In the genomic region with DNA sequence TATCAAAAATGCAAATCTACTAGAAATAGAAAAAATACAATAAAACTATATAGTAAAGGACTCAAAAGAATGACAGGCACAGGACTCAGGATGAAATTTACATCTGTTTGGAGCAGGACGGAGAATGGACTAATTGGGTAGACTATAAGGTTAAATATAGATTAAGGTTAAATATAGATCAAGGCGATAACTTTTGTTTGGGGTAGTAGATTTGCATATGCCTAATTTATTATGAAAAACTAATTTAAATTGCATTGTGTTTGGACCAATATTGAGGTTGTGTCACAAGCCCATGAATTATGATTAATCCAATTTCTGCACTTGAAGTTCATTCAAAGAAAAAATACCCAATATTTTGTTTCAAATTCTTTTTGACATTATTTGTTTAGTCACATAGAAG, we compare ENCODE assay signal across 23 cellular contexts.
"Had no signal": no experiment of that assay in that cellular context is flagged by ENCODE, and none has a peak within 500 bp of the region (broad histone marks: within the 10 kb centered on the region; RNA-seq: fewer than 3 reads in every experiment).

No MANE protein-coding gene starts in this region.

- H3K27me3 Mint-ChIP-seq: activated CD4-positive, alpha-beta memory T cell treated with anti-CD3 and anti-CD28 coated beads for 36 hours; activated CD4-positive, alpha-beta T cell treated with anti-CD3 and anti-CD28 coated beads for 36 hours; activated naive CD8-positive, alpha-beta T cell; activated T-helper 17 cell treated with anti-CD3 and anti-CD28 coated beads, Interleukin-2, amount 50 U/mL, for 72 hours; effector memory CD8-positive, alpha-beta T cell had no signal

- H3K4me2 ChIP-seq: hepatocyte had no signal

- H3K27ac Mint-ChIP-seq: activated CD4-positive, alpha-beta memory T cell treated with anti-CD3 and anti-CD28 coated beads for 36 hours; activated CD4-positive, alpha-beta T cell treated with anti-CD3 and anti-CD28 coated beads for 36 hours; activated CD4-positive, alpha-beta T cell treated with anti-CD3 and anti-CD28 coated beads, Interleukin-2, amount 10 ng/mL, durations not matched to agents 24 days and 14 days; activated naive CD8-positive, alpha-beta T cell; activated T-helper 17 cell treated with anti-CD3 and anti-CD28 coated beads, Interleukin-2, amount 50 U/mL, for 72 hours; effector memory CD8-positive, alpha-beta T cell had no signal

- H2AFZ ChIP-seq: hepatocyte had no signal

- ATAC-seq: gastroesophageal sphincter, heart right ventricle had no signal

- H3K4me3 Mint-ChIP-seq: activated CD4-positive, alpha-beta memory T cell treated with anti-CD3 and anti-CD28 coated beads for 36 hours; activated CD4-positive, alpha-beta T cell treated with anti-CD3 and anti-CD28 coated beads for 36 hours; activated CD4-positive, alpha-beta T cell treated with anti-CD3 and anti-CD28 coated beads, Interleukin-2, amount 10 ng/mL, durations not matched to agents 24 days and 14 days; activated naive CD8-positive, alpha-beta T cell; activated T-cell treated with anti-CD3 and anti-CD28 coated beads, Interleukin-2, amount 50 U/mL, for 4 hours; activated T-helper 17 cell treated with anti-CD3 and anti-CD28 coated beads, Interleukin-2, amount 50 U/mL, for 72 hours; effector memory CD8-positive, alpha-beta T cell had no signal

- H3K4me1 ChIP-seq: esophagus squamous epithelium, gastroesophageal sphincter, heart right ventricle had no signal

- H3K9me3 ChIP-seq: esophagus squamous epithelium, gastroesophageal sphincter had no signal

- H3K79me2 ChIP-seq: hepatocyte had no signal

- H3K4me1 Mint-ChIP-seq: activated CD4-positive, alpha-beta T cell treated with anti-CD3 and anti-CD28 coated beads for 36 hours; activated CD4-positive, alpha-beta T cell treated with anti-CD3 and anti-CD28 coated beads, Interleukin-2, amount 10 ng/mL, durations not matched to agents 24 days and 14 days; activated T-helper 17 cell treated with anti-CD3 and anti-CD28 coated beads, Interleukin-2, amount 50 U/mL, for 72 hours had no signal

- DNase-seq: activated CD4-positive, alpha-beta memory T cell treated with anti-CD3 and anti-CD28 coated beads for 36 hours; activated CD4-positive, alpha-beta T cell treated with anti-CD3 and anti-CD28 coated beads for 36 hours; activated CD4-positive, CD25-positive, alpha-beta regulatory T cell; activated CD4-positive, CD25-positive, alpha-beta regulatory T cell treated with anti-CD3 and anti-CD28 coated beads, Interleukin-2, amount 50 U/mL, for 72 hours; activated CD8-positive, alpha-beta memory T cell treated with anti-CD3 and anti-CD28 coated beads for 24 hours; activated effector memory CD4-positive, alpha-beta T cell treated with Interleukin-2 at 50 U/mL for 16 hours; activated gamma-delta T cell treated with Interleukin-2 at 50 U/mL for 16 hours; activated naive CD4-positive, alpha-beta T cell treated with anti-CD3 and anti-CD28 coated beads, Interleukin-2, amount 50 U/mL, for 16 hours; activated naive CD4-positive, alpha-beta T cell treated with Interleukin-2 at 50 U/mL for 16 hours; activated T-cell treated with anti-CD3 and anti-CD28 coated beads, Interleukin-2, amount 50 U/mL, for 4 hours; cortex of kidney; effector CD4-positive, alpha-beta T cell; effector memory CD8-positive, alpha-beta T cell; esophagus squamous epithelium; foreskin melanocyte; heart right ventricle had no signal

- H3K9me3 Mint-ChIP-seq: activated CD4-positive, alpha-beta memory T cell treated with anti-CD3 and anti-CD28 coated beads for 36 hours; activated CD4-positive, alpha-beta T cell treated with anti-CD3 and anti-CD28 coated beads, Interleukin-2, amount 10 ng/mL, durations not matched to agents 24 days and 14 days; activated T-cell treated with anti-CD3 and anti-CD28 coated beads, Interleukin-2, amount 50 U/mL, for 4 hours; activated T-helper 17 cell treated with anti-CD3 and anti-CD28 coated beads, Interleukin-2, amount 50 U/mL, for 72 hours; effector memory CD8-positive, alpha-beta T cell had no signal

- FAIRE-seq: astrocyte, colon had no signal

- H3K36me3 Mint-ChIP-seq: activated CD4-positive, alpha-beta memory T cell treated with anti-CD3 and anti-CD28 coated beads for 36 hours had no signal

- H3K27ac ChIP-seq: esophagus squamous epithelium, gastroesophageal sphincter, heart right ventricle, hepatocyte had no signal

- H3K4me3 ChIP-seq: esophagus squamous epithelium, gastroesophageal sphincter, heart right ventricle, hepatocyte had no signal

- H3K36me3 ChIP-seq: esophagus squamous epithelium, gastroesophageal sphincter had no signal

- H3K27me3 ChIP-seq: esophagus squamous epithelium, gastroesophageal sphincter, heart right ventricle, hepatocyte had no signal
